19 cellular contexts compared by ENCODE assay signal in genomic region chr2:85823951-85824350, GRCh38.
"Had no signal": no experiment of that assay in that cellular context is flagged by ENCODE, and none has a peak within 500 bp of the region (broad histone marks: within the 10 kb centered on the region; RNA-seq: fewer than 3 reads in every experiment).

No MANE protein-coding gene starts in this region.

- H3K27ac ChIP-seq: HL-60, RWPE1 had no signal

- H3K9me3 ChIP-seq: SK-N-SH had no signal

- DNase-seq: Karpas-422, KG1, MM.1S, NCI-H1092 treated with DMSO at 0.1 percent for 48 hours, NCI-H1436, NCI-H187, NCI-H2029, NCI-H2081 treated with DMSO at 0.1 percent for 48 hours, NCI-H2171, NCI-H226, NCI-H446, NCI-H510A, NCI-H524 treated with DMSO at 0.1 percent for 48 hours, NCI-H69, NCI-H774, SHP77, SK-N-SH had no signal

- H3K4me2 ChIP-seq: SK-N-SH had no signal

- H3K9ac ChIP-seq: SK-N-SH had no signal
